26 cellular contexts compared by ENCODE assay signal in the genomic region with DNA sequence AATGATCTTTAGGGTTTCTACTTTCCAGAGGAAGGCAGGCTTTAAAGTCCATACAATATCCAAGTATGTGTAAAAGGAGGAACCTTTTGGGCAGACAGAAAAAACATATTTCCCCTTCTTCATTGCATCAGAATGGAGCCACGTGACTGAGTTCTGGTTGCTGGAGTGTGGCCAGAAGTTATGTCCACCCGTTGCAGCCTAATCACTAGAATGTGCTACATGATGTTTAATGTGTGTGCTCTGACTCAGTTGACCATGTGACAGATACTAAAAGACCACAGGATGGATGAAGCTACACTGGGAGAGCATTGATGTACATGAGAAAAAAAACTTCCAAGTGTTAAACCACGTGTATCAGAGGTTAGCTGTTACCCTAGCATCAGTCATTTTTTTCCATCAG.
DNase-seq lines count a peak whose midpoint lies in the region; ATAC-seq and TF ChIP-seq lines count a peak whose summit lies in the region.
"Had no signal": no experiment of that assay in that cellular context is flagged by ENCODE, and none has a peak within 500 bp of the region (broad histone marks: within the 10 kb centered on the region; RNA-seq: fewer than 3 reads in every experiment).

No MANE protein-coding gene starts in this region.

- no peak overlapping the region for H2AFZ ChIP-seq in mammary epithelial cell (ENCODE audit: low read depth, low read length)

- H3K27me3 Mint-ChIP-seq in MCF 10A (ENCODE audit: insufficient read depth, unreplicated experiment): no peaks in the 10 kb centered on the region

- H3K9me3 ChIP-seq in breast epithelium (no peaks in the 10 kb centered on the region), mammary epithelial cell (replicated peaks; ENCODE audit: insufficient read depth, low read length) (no peaks in the 10 kb centered on the region)
- H3K9me3 ChIP-seq: BE2C, Caco-2, ovary, SK-N-SH, transverse colon had no signal

- POLR2A ChIA-PET in MCF 10A (lab: Yijun Ruan, JAX): no interaction called here

- in situ Hi-C loops in mammary epithelial cell (cut with MboI; ENCODE audit: low sequenced_read_pairs in 2 of 2): no loop called here

- H4K20me1 ChIP-seq in mammary epithelial cell (ENCODE audit: insufficient read depth, low read length): no peaks in the 10 kb centered on the region

- CTCF ChIA-PET in MCF 10A (lab: Yijun Ruan, JAX): no interaction called here
- CTCF ChIA-PET in mammary epithelial cell (lab: Charles Lee; ENCODE audit: low non-redundant PET): no interaction called here

- no peak for TF ChIP-seq CTCF in MCF 10A (IDR thresholded peaks at IDR 0.05; ENCODE audit: unreplicated experiment)
- TF ChIP-seq CTCF in breast epithelium (IDR thresholded peaks at IDR 0.05): no peak
- no peak for TF ChIP-seq CTCF in mammary epithelial cell (conservative IDR thresholded peaks at IDR 0.05 in 1 of 2, IDR thresholded peaks at IDR 0.05 in 1 of 2; ENCODE audit: extremely low read depth in 1 of 2, insufficient read depth in 1 of 2, low read depth in 1 of 2, low read length in 2 of 2)

- TF ChIP-seq POLR2A in breast epithelium (IDR thresholded peaks at IDR 0.05): no peak

- no peak overlapping the region for H3K4me3 ChIP-seq in breast epithelium
- H3K4me3 ChIP-seq in mammary epithelial cell (replicated peaks in 1 of 3; ENCODE audit: insufficient read depth in 1 of 3, low read depth in 2 of 3, low read length in 3 of 3): no peak overlapping the region
- H3K4me3 ChIP-seq: ovary, transverse colon had no signal

- BruUV-seq in MCF 10A (replicated peaks; lab: Mats Ljungman, UMichigan) (no TSS peak), mammary epithelial cell (replicated peaks; lab: Mats Ljungman, UMichigan) (no TSS peak)

- H3K36me3 ChIP-seq in breast epithelium: no peaks in the 10 kb centered on the region
- no peaks in the 10 kb centered on the region for H3K36me3 ChIP-seq in mammary epithelial cell (ENCODE audit: insufficient read depth, low read length)
- H3K36me3 ChIP-seq: BE2C, ovary, transverse colon had no signal

- H3K9me3 Mint-ChIP-seq in MCF 10A (ENCODE audit: unreplicated experiment): peaks cover 15% of the 10 kb centered on the region

- no peak overlapping the region for H3K4me2 ChIP-seq in mammary epithelial cell (ENCODE audit: insufficient read depth, low read depth, low read length)
- H3K4me2 ChIP-seq: SK-N-SH had no signal

- H3K4me1 ChIP-seq in breast epithelium (no peaks in the 10 kb centered on the region), mammary epithelial cell (ENCODE audit: insufficient read depth, low read length) (no peaks in the 10 kb centered on the region)
- H3K4me1 ChIP-seq: BE2C, Caco-2, transverse colon had no signal

- dilution Hi-C loops in mammary epithelial cell (cut with HindIII; ENCODE audit: low sequenced_read_pairs): no loop called here

- no peak overlapping the region for H3K27ac ChIP-seq in breast epithelium
- H3K27ac ChIP-seq in mammary epithelial cell (ENCODE audit: insufficient read depth, low read depth, low read length): no peak overlapping the region
- H3K27ac ChIP-seq: ovary, RWPE1, transverse colon had no signal

- H3K9ac ChIP-seq in mammary epithelial cell (ENCODE audit: insufficient read depth, low read length): no peak overlapping the region
- H3K9ac ChIP-seq: SK-N-SH had no signal

- H3K4me1 Mint-ChIP-seq in MCF 10A (ENCODE audit: insufficient read depth, unreplicated experiment): no peaks in the 10 kb centered on the region
- H3K4me1 Mint-ChIP-seq: natural killer cell had no signal

- H3K27me3 ChIP-seq in breast epithelium: no peaks in the 10 kb centered on the region
- H3K27me3 ChIP-seq in mammary epithelial cell (ENCODE audit: insufficient read depth, low read length): no peaks in the 10 kb centered on the region
- H3K27me3 ChIP-seq: BE2C, ovary, transverse colon had no signal

- H3K4me3 Mint-ChIP-seq in MCF 10A (ENCODE audit: unreplicated experiment): no peak overlapping the region
- H3K4me3 Mint-ChIP-seq: mesothelial cell of epicardium, natural killer cell, WTC11 had no signal

- H3K79me2 ChIP-seq in mammary epithelial cell (ENCODE audit: insufficient read depth, low read length): no peaks in the 10 kb centered on the region

- intact Hi-C loops in MCF 10A (cut with micrococcal nuclease) (no loop called here), breast epithelium (cut with DNase I; ENCODE audit: low total_unique reads) (loop anchor here (5.0 kb wide), 1 partner anchor 153 kb away; no protein-coding TSS in a partner anchor), mammary epithelial cell (cut with micrococcal nuclease) (no loop called here)

- no peak for ATAC-seq in HG03139 (IDR thresholded peaks at IDR 0.05; ENCODE audit: unreplicated experiment)
- no peak for ATAC-seq in HG02938 (IDR thresholded peaks at IDR 0.05; ENCODE audit: unreplicated experiment)
- ATAC-seq: natural killer cell, WTC11 had no signal

- H3K27ac Mint-ChIP-seq in MCF 10A (ENCODE audit: low read depth, unreplicated experiment): no peak overlapping the region
- H3K27ac Mint-ChIP-seq: mesothelial cell of epicardium, natural killer cell had no signal

- H3K36me3 Mint-ChIP-seq in MCF 10A (ENCODE audit: insufficient read depth, unreplicated experiment): no peaks in the 10 kb centered on the region
- H3K36me3 Mint-ChIP-seq: natural killer cell had no signal

- 67% methylated on average over 3 of the region's 3 CpGs for WGBS in mammary epithelial cell (ENCODE audit: low coverage, missing lambda C conversion rate)

- DNase-seq in MCF 10A (ENCODE audit: unreplicated experiment): peak; percentile 27
- no peak for DNase-seq in breast epithelium (ENCODE audit: low spot score in 2 of 2)
- peak; percentile 25 for DNase-seq in NOMO-1 treated with DMSO at 0.1 percent for 48 hours (lab: John Stamatoyannopoulos, UW; ENCODE audit: unreplicated experiment)
- DNase-seq in mammary epithelial cell: peak; percentile 4
- no peak for DNase-seq in DMS114 treated with DMSO at 0.1 percent for 48 hours (lab: John Stamatoyannopoulos, UW; ENCODE audit: unreplicated experiment)
- DNase-seq in activated gamma-delta T cell (lab: John Stamatoyannopoulos, UW): no peak
- DNase-seq: 8988T; BE2C; Caco-2; cortex of kidney; EL; glutamatergic neuron; KG1; natural killer cell; NCI-H1105; NCI-H2029 treated with DMSO at 0.1 percent for 48 hours; NK-92 treated with Interleukin-12 subunit alpha and Interleukin-12 subunit beta, amount 100 ng/mL, for 24 hours; ovary; SK-N-SH; stimulated activated CD8-positive, alpha-beta memory T cell treated with anti-CD3 and anti-CD28 coated beads, Interleukin-4, amount 100 ng/mL, for 48 hours; transverse colon had no signal

Comparison
In these comparisons a context has a peak if more than half of its experiments do, and no peak if none do; other contexts are left out.
1. DNase-seq: peak in MCF 10A (single experiment), NOMO-1 treated with DMSO at 0.1 percent for 48 hours (single experiment) and mammary epithelial cell (single experiment); none in breast epithelium (0 of 2), DMS114 treated with DMSO at 0.1 percent for 48 hours (single experiment) and activated gamma-delta T cell (single experiment).